Comparison of ENCODE assay signal across 8 cellular contexts in genomic region chr14:93976477-93977057, GRCh38. TPM values are rescaled to one million over a fixed set of nuclear protein-coding genes. Genes with fewer than 3 reads are reported as not detected.
DNase-seq lines count a peak whose midpoint lies in the region; ATAC-seq and TF ChIP-seq lines count a peak whose summit lies in the region.

A gene with protein sequence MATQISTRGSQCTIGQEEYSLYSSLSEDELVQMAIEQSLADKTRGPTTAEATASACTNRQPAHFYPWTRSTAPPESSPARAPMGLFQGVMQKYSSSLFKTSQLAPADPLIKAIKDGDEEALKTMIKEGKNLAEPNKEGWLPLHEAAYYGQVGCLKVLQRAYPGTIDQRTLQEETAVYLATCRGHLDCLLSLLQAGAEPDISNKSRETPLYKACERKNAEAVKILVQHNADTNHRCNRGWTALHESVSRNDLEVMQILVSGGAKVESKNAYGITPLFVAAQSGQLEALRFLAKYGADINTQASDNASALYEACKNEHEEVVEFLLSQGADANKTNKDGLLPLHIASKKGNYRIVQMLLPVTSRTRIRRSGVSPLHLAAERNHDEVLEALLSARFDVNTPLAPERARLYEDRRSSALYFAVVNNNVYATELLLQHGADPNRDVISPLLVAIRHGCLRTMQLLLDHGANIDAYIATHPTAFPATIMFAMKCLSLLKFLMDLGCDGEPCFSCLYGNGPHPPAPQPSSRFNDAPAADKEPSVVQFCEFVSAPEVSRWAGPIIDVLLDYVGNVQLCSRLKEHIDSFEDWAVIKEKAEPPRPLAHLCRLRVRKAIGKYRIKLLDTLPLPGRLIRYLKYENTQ (minus strand): TSS chr14:93976570. CDS start chr14:93964539, 12,031 bp downstream.

- H3K27me3 Mint-ChIP-seq in activated CD4-positive, alpha-beta T cell treated with anti-CD3 and anti-CD28 coated beads, Interleukin-2, amount 10 ng/mL, durations not matched to agents 7 days and 5 days: no peaks in the 10 kb centered on the region
- H3K27me3 Mint-ChIP-seq in activated naive CD8-positive, alpha-beta T cell treated with anti-CD3 and anti-CD28 coated beads, Interleukin-2, amount 50 U/mL, for 24 hours: peaks cover 18% of the 10 kb centered on the region

- H3K9me3 ChIP-seq in ovary: no peaks in the 10 kb centered on the region

- peak within 1 kb of the TSS; percentile 95 for H3K27ac Mint-ChIP-seq in activated CD4-positive, alpha-beta T cell treated with anti-CD3 and anti-CD28 coated beads, Interleukin-2, amount 10 ng/mL, durations not matched to agents 7 days and 5 days
- peak within 1 kb of the TSS; percentile 98 for H3K27ac Mint-ChIP-seq in activated naive CD8-positive, alpha-beta T cell treated with anti-CD3 and anti-CD28 coated beads, Interleukin-2, amount 50 U/mL, for 24 hours

- TF ChIP-seq EP300 in ovary (IDR thresholded peaks at IDR 0.05): no peak

- H3K36me3 ChIP-seq in ovary: no peaks in the 10 kb centered on the region

- POLR2A ChIA-PET in activated CD4-positive, alpha-beta T cell treated with anti-CD3 and anti-CD28 coated beads, Interleukin-2, amount 10 ng/mL, durations not matched to agents 7 days and 5 days (lab: Charles Lee): no interaction called here

- intact Hi-C loops in ovary (cut with DNase I): no loop called here

- DNase-seq in activated CD4-positive, alpha-beta T cell treated with anti-CD3 and anti-CD28 coated beads, Interleukin-2, amount 10 ng/mL, durations not matched to agents 7 days and 5 days: peak; percentile 46
- DNase-seq in activated CD4-positive, alpha-beta T cell treated with anti-CD3 and anti-CD28 coated beads for 4 hours: no peak
- no peak for DNase-seq in activated naive CD8-positive, alpha-beta T cell treated with anti-CD3 and anti-CD28 coated beads, Interleukin-2, amount 50 U/mL, for 24 hours
- DNase-seq in ovary (no peak), DMS 273 treated with DMSO at 0.1 percent for 48 hours (lab: John Stamatoyannopoulos, UW) (no peak), NAMALWA (ENCODE audit: low spot score) (no peak), occipital lobe (lab: John Stamatoyannopoulos, UW) (no peak)

- CTCF ChIA-PET in activated CD4-positive, alpha-beta T cell treated with anti-CD3 and anti-CD28 coated beads, Interleukin-2, amount 10 ng/mL, durations not matched to agents 7 days and 5 days (lab: Charles Lee): interaction anchor here (0.5 to 14.3 kb wide), 6 partner anchors 14 to 1558 kb away, joined by 3 to 173 read pairs (median 4); no protein-coding TSS in a partner anchor

- no peaks in the 10 kb centered on the region for H3K27me3 ChIP-seq in ovary

- no peak within 1 kb of the TSS for H3K27ac ChIP-seq in ovary

- H3K36me3 Mint-ChIP-seq in activated CD4-positive, alpha-beta T cell treated with anti-CD3 and anti-CD28 coated beads, Interleukin-2, amount 10 ng/mL, durations not matched to agents 7 days and 5 days (ENCODE audit: low read depth): peaks cover 63% of the 10 kb centered on the region
- peaks cover 32% of the 10 kb centered on the region for H3K36me3 Mint-ChIP-seq in activated naive CD8-positive, alpha-beta T cell treated with anti-CD3 and anti-CD28 coated beads, Interleukin-2, amount 50 U/mL, for 24 hours (ENCODE audit: low read depth)

- 22 to 27% (median 23%) methylated on average over 12 of the region's 12 CpGs for WGBS in ovary, 3 donors

- peaks cover 89% of the 10 kb centered on the region for H3K4me1 Mint-ChIP-seq in activated CD4-positive, alpha-beta T cell treated with anti-CD3 and anti-CD28 coated beads, Interleukin-2, amount 10 ng/mL, durations not matched to agents 7 days and 5 days
- peaks cover 86% of the 10 kb centered on the region for H3K4me1 Mint-ChIP-seq in activated naive CD8-positive, alpha-beta T cell treated with anti-CD3 and anti-CD28 coated beads, Interleukin-2, amount 50 U/mL, for 24 hours

- peak within 1 kb of the TSS; percentile 73 for H3K4me3 Mint-ChIP-seq in activated CD4-positive, alpha-beta T cell treated with anti-CD3 and anti-CD28 coated beads, Interleukin-2, amount 10 ng/mL, durations not matched to agents 7 days and 5 days
- peak within 1 kb of the TSS; percentile 59 for H3K4me3 Mint-ChIP-seq in activated naive CD8-positive, alpha-beta T cell treated with anti-CD3 and anti-CD28 coated beads, Interleukin-2, amount 50 U/mL, for 24 hours

- peaks cover 26% of the 10 kb centered on the region for H3K9me3 Mint-ChIP-seq in activated CD4-positive, alpha-beta T cell treated with anti-CD3 and anti-CD28 coated beads, Interleukin-2, amount 10 ng/mL, durations not matched to agents 7 days and 5 days
- H3K9me3 Mint-ChIP-seq in activated naive CD8-positive, alpha-beta T cell treated with anti-CD3 and anti-CD28 coated beads, Interleukin-2, amount 50 U/mL, for 24 hours: peaks cover 14% of the 10 kb centered on the region

- no peaks in the 10 kb centered on the region for H3K4me1 ChIP-seq in ovary (ENCODE audit: insufficient read depth)

- ATAC-seq in HG03095 (IDR thresholded peaks at IDR 0.05; ENCODE audit: unreplicated experiment): peak; percentile 11
- ATAC-seq in activated naive CD8-positive, alpha-beta T cell treated with anti-CD3 and anti-CD28 coated beads, Interleukin-2, amount 50 U/mL, for 24 hours: no peak

- no peak for TF ChIP-seq POLR2A in ovary (IDR thresholded peaks at IDR 0.05)

- TF ChIP-seq CTCF in ovary (IDR thresholded peaks at IDR 0.05): no peak

- peak within 1 kb of the TSS; percentile 38 for H3K4me3 ChIP-seq in ovary

RNA-seq across cellular contexts. Expression of the gene that starts here (rescaled TPM):
- total RNA-seq in activated CD4-positive, alpha-beta T cell treated with anti-CD3 and anti-CD28 coated beads, Interleukin-2, amount 10 ng/mL, durations not matched to agents 7 days and 5 days: 10 to 100 TPM; 20.7 to 21.1 TPM
- total RNA-seq in ovary (10 to 100 TPM in 1 of 7 donors, 1 to 10 TPM in 6; 1.3 to 25.6 (median 3.0) TPM), occipital lobe (not detected)
- 10 to 100 TPM in 1 of 2 donors, 1 to 10 TPM in 1; 2.6 to 18.8 TPM for polyA plus RNA-seq in ovary
